Comparison of ENCODE assay signal across 12 cellular contexts in the genomic region with DNA sequence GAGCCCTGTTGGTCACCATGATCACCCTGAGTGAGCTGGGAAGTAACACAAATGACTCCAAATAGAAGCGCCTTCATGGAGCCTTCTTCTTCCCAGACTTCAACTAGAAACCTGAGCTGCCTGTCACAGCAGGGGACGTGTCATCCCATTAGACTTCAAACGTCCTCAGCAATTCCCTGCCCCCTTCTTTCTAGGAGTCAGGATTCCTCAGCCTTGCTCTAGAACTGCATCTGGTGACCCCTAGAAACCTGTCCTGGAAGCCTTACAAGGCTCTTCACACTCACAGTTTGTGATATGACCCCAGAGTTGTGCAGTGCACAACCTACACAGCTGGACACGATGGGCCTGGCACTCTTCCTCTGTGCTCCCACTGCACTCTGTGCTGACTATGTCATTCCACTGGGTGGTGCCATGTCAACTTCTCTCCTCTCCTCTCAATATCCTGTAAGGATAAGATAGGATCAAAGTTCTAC. TPM values are rescaled to one million over a fixed set of nuclear protein-coding genes. Genes with fewer than 3 reads are reported as not detected.
DNase-seq lines count a peak whose midpoint lies in the region; ATAC-seq and TF ChIP-seq lines count a peak whose summit lies in the region.
"Had no signal": no experiment of that assay in that cellular context is flagged by ENCODE, and none has a peak within 500 bp of the region (broad histone marks: within the 10 kb centered on the region; RNA-seq: fewer than 3 reads in every experiment).

No MANE protein-coding gene starts in this region.

- peaks cover 62% of the 10 kb centered on the region for H3K27me3 ChIP-seq in SK-N-SH (ENCODE audit: insufficient read depth)
- H3K27me3 ChIP-seq: ovary had no signal

- no peak overlapping the region for H2AFZ ChIP-seq in SK-N-SH (ENCODE audit: low read depth)

- WGBS in SK-N-SH (ENCODE audit: low lambda C conversion rate) = 2% methylated on average over 4 of the region's 4 CpGs

- no peaks in the 10 kb centered on the region for H3K9me3 ChIP-seq in SK-N-SH
- H3K9me3 ChIP-seq in mucosa of descending colon = no peaks in the 10 kb centered on the region
- H3K9me3 ChIP-seq: ovary, transverse colon had no signal

- no peaks in the 10 kb centered on the region for H3K36me3 Mint-ChIP-seq in type B pancreatic cell
- H3K36me3 Mint-ChIP-seq: T-cell had no signal

- no peak overlapping the region for H3K27ac ChIP-seq in SK-N-SH (ENCODE audit: low read depth in 2 of 2, low read length in 1 of 2)
- H3K27ac ChIP-seq: ovary, transverse colon had no signal

- H3K36me3 ChIP-seq in SK-N-SH (replicated peaks in 1 of 2; ENCODE audit: control insufficient read depth in 1 of 2, insufficient read depth in 2 of 2, low read length in 1 of 2) (no peaks in the 10 kb centered on the region), mucosa of descending colon (ENCODE audit: low read depth) (no peaks in the 10 kb centered on the region)
- H3K36me3 ChIP-seq: ovary, transverse colon had no signal

- CTCF ChIA-PET in SK-N-SH (lab: Yijun Ruan, JAX) = interaction anchor here (1.0 to 3.0 kb wide), 29 partner anchors 8 to 599 kb away, joined by 3 to 22 read pairs (median 5); a partner anchor contains a TSS

- ATAC-seq in SK-N-SH treated with all-trans-retinoic acid at 6 μM for 48 hours (peak; percentile 68), mucosa of descending colon (peak; percentile 40), HG03159 (IDR thresholded peaks at IDR 0.05; ENCODE audit: unreplicated experiment) (no peak)

- H3K4me3 ChIP-seq in SK-N-SH (ENCODE audit: low read depth in 2 of 2, low read length in 1 of 2) (no peak overlapping the region), mucosa of descending colon (no peak overlapping the region)
- H3K4me3 ChIP-seq: ovary, transverse colon had no signal

- no peaks in the 10 kb centered on the region for H3K79me2 ChIP-seq in SK-N-SH (ENCODE audit: insufficient read depth)

- intact Hi-C loops in mucosa of descending colon (cut with DNase I, micrococcal nuclease) = loop anchor here in 1 of 2 donors (10.0 kb wide), 1 partner anchor 57 kb away; a partner anchor contains a TSS

- no peak overlapping the region for H3K27ac Mint-ChIP-seq in type B pancreatic cell

- peaks cover 6% of the 10 kb centered on the region for H3K4me1 Mint-ChIP-seq in type B pancreatic cell (ENCODE audit: unreplicated experiment)

- no peaks in the 10 kb centered on the region for H3K9me3 Mint-ChIP-seq in type B pancreatic cell
- H3K9me3 Mint-ChIP-seq: T-cell had no signal

- H3K4me2 ChIP-seq in SK-N-SH = no peak overlapping the region

- no peaks in the 10 kb centered on the region for H3F3A ChIP-seq in SK-N-SH (replicated peaks; ENCODE audit: insufficient read depth)

- DNase-seq in SK-N-SH = no peak
- peak; percentile 45 for DNase-seq in SK-MEL-5 (ENCODE audit: low read depth, low spot score)
- no peak for DNase-seq in mucosa of descending colon
- no peak for DNase-seq in type B pancreatic cell (ENCODE audit: extremely low spot score, unreplicated experiment)
- DNase-seq: 8988T, GOT3, NCI-H187 had no signal

- TF ChIP-seq RAD21 in SK-N-SH (IDR thresholded peaks at IDR 0.05; ENCODE audit: low read length) = no peak

- H3K9me2 ChIP-seq in SK-N-SH = no peaks in the 10 kb centered on the region

- POLR2A ChIA-PET in SK-N-SH (lab: Yijun Ruan, JAX) = no interaction called here

- in situ Hi-C loops in SK-MEL-5 (cut with HindIII; ENCODE audit: low pct_unique_long_range_greater_than_20kb, low sequenced_read_pairs) = no loop called here

- H3K4me1 ChIP-seq in SK-N-SH (ENCODE audit: control insufficient read depth in 1 of 2, insufficient read depth in 2 of 2, low read depth in 1 of 2, low read length in 1 of 2) = no peaks in the 10 kb centered on the region
- no peaks in the 10 kb centered on the region for H3K4me1 ChIP-seq in mucosa of descending colon (ENCODE audit: low read depth)

- no peak overlapping the region for H3K9ac ChIP-seq in SK-N-SH

- no peak for TF ChIP-seq EP300 in SK-N-SH (IDR thresholded peaks at IDR 0.05; ENCODE audit: borderline replicate concordance in 1 of 2, low read depth in 1 of 2, low read length in 1 of 2)

- peaks cover 39% of the 10 kb centered on the region for H3K27me3 Mint-ChIP-seq in type B pancreatic cell

- H4K20me1 ChIP-seq in SK-N-SH (ENCODE audit: insufficient read depth) = no peaks in the 10 kb centered on the region

- TF ChIP-seq CTCF in SK-N-SH (IDR thresholded peaks at IDR 0.05) = no peak
- TF ChIP-seq CTCF in mucosa of descending colon (IDR thresholded peaks at IDR 0.05) = no peak
- no peak for TF ChIP-seq CTCF in type B pancreatic cell (conservative IDR thresholded peaks at IDR 0.05)

- no peak overlapping the region for H3K4me3 Mint-ChIP-seq in type B pancreatic cell

TF ChIP-seq in SK-N-SH treated with all-trans-retinoic acid at 6 μM for 48 hours, 23 proteins besides CTCF, POLR2A, EP300 and RAD21 (continues in another document):
- TF ChIP-seq ZNF70 (CRISPR knock-in tag; IDR thresholded peaks at IDR 0.05) (no peak), BACH2 (CRISPR knock-in tag; IDR thresholded peaks at IDR 0.05; ENCODE audit: borderline replicate concordance) (no peak), OSR1 (CRISPR knock-in tag; IDR thresholded peaks at IDR 0.05) (no peak), ZFP3 (CRISPR knock-in tag; IDR thresholded peaks at IDR 0.05) (no peak), CSDC2 (CRISPR knock-in tag; IDR thresholded peaks at IDR 0.05) (no peak)

TF ChIP-seq in SK-N-SH, 30 proteins besides CTCF, POLR2A, EP300 and RAD21 (continues in another document):
- TF ChIP-seq GABPA (IDR thresholded peaks at IDR 0.05; ENCODE audit: low read depth) (no peak), SIN3A (IDR thresholded peaks at IDR 0.05; ENCODE audit: borderline replicate concordance, low read depth, low read length) (no peak), TAF1 (IDR thresholded peaks at IDR 0.05; ENCODE audit: borderline replicate concordance, low read depth, low read length) (no peak), RFX5 (IDR thresholded peaks at IDR 0.05; ENCODE audit: low read length) (no peak), CHD2 (IDR thresholded peaks at IDR 0.05; ENCODE audit: low read length, partially characterized antibody) (no peak)
- TF ChIP-seq, protein P1, sequence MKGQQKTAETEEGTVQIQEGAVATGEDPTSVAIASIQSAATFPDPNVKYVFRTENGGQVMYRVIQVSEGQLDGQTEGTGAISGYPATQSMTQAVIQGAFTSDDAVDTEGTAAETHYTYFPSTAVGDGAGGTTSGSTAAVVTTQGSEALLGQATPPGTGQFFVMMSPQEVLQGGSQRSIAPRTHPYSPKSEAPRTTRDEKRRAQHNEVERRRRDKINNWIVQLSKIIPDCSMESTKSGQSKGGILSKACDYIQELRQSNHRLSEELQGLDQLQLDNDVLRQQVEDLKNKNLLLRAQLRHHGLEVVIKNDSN (IDR thresholded peaks at IDR 0.05; ENCODE audit: borderline replicate concordance, low read depth) = no peak
- TF ChIP-seq, protein P2, sequence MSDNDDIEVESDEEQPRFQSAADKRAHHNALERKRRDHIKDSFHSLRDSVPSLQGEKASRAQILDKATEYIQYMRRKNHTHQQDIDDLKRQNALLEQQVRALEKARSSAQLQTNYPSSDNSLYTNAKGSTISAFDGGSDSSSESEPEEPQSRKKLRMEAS (IDR thresholded peaks at IDR 0.05; ENCODE audit: low read depth) = no peak
- TF ChIP-seq, protein P3, sequence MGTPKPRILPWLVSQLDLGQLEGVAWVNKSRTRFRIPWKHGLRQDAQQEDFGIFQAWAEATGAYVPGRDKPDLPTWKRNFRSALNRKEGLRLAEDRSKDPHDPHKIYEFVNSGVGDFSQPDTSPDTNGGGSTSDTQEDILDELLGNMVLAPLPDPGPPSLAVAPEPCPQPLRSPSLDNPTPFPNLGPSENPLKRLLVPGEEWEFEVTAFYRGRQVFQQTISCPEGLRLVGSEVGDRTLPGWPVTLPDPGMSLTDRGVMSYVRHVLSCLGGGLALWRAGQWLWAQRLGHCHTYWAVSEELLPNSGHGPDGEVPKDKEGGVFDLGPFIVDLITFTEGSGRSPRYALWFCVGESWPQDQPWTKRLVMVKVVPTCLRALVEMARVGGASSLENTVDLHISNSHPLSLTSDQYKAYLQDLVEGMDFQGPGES (IDR thresholded peaks at IDR 0.05; ENCODE audit: low read depth, low read length) = no peak

RNA-seq across cellular contexts. Expression of a gene that starts 23.6 kb away (rescaled TPM):
- 0.05 and 0.21 TPM in 2 replicates for polyA plus RNA-seq in SK-N-SH (2012; rRNA removed)
- polyA plus RNA-seq in SK-N-SH (2012; cell fraction: cytosol; rRNA removed) = 0.06 TPM in 1 of 2 replicates, not detected in the other
- 0.10 and 0.28 TPM in 2 replicates for polyA plus RNA-seq in SK-N-SH (2012; cell fraction: nucleus; rRNA removed)
- total RNA-seq in SK-MEL-5 (2014; rRNA removed; shearing (Covaris generic)) = 0.77 and 0.93 TPM in 2 replicates
- polyA plus RNA-seq in SK-MEL-5 (2015; cell fraction: cytosol; rRNA removed) = 1.6 and 2.6 TPM in 2 replicates
- polyA plus RNA-seq in SK-MEL-5 (2015; cell fraction: nucleus; rRNA removed) = 1.7 TPM in 1 of 2 replicates, not detected in the other
- total RNA-seq in mucosa of descending colon (1 to 10 TPM in 2 of 3 donors, under 1 TPM in 1; 0.55 to 8.7 (median 1.3) TPM), type B pancreatic cell (ENCODE audit: low replicate concordance) (8.7 and 50.7 TPM in 2 replicates)

RNA-seq across cellular contexts. Expression of a gene that starts 26.9 kb away (rescaled TPM):
- polyA plus RNA-seq in SK-N-SH (2012; rRNA removed) = not detected in 2 replicates
- polyA plus RNA-seq in SK-N-SH (2012; cell fraction: cytosol; rRNA removed) = not detected in 2 replicates
- polyA plus RNA-seq in SK-N-SH (2012; cell fraction: nucleus; rRNA removed) = not detected in 2 replicates
- not detected in 2 replicates for total RNA-seq in SK-MEL-5 (2014; rRNA removed; shearing (Covaris generic))
- polyA plus RNA-seq in SK-MEL-5 (2015; cell fraction: cytosol; rRNA removed) = 0.48 TPM in 1 of 2 replicates, not detected in the other
- polyA plus RNA-seq in SK-MEL-5 (2015; cell fraction: nucleus; rRNA removed) = 0.43 TPM in 1 of 2 replicates, not detected in the other
- total RNA-seq in mucosa of descending colon (10 to 100 TPM in 2 of 3 donors, 1 to 10 TPM in 1; 5.4 to 26.7 (median 17.1) TPM), type B pancreatic cell (ENCODE audit: low replicate concordance) (not detected in 2 replicates)

RNA-seq across cellular contexts. Expression of a gene that starts 52.7 kb away (rescaled TPM):
- not detected in 2 replicates for polyA plus RNA-seq in SK-N-SH (2012; rRNA removed)
- polyA plus RNA-seq in SK-N-SH (2012; cell fraction: cytosol; rRNA removed) = not detected in 2 replicates
- not detected in 2 replicates for polyA plus RNA-seq in SK-N-SH (2012; cell fraction: nucleus; rRNA removed)
- not detected in 2 replicates for total RNA-seq in SK-MEL-5 (2014; rRNA removed; shearing (Covaris generic))
- polyA plus RNA-seq in SK-MEL-5 (2015; cell fraction: cytosol; rRNA removed) = not detected in 2 replicates
- not detected in 2 replicates for polyA plus RNA-seq in SK-MEL-5 (2015; cell fraction: nucleus; rRNA removed)
- total RNA-seq in mucosa of descending colon (not detected), type B pancreatic cell (ENCODE audit: low replicate concordance) (not detected in 2 replicates)

RNA-seq across cellular contexts. Expression of a gene that starts 57.4 kb away (rescaled TPM):
- polyA plus RNA-seq in SK-N-SH (2012; rRNA removed) = 84.0 and 89.1 TPM in 2 replicates
- 7.9 and 9.7 TPM in 2 replicates for polyA plus RNA-seq in SK-N-SH (2012; cell fraction: cytosol; rRNA removed)
- 983 and 1,066 TPM in 2 replicates for polyA plus RNA-seq in SK-N-SH (2012; cell fraction: nucleus; rRNA removed)
- 7.8 and 8.5 TPM in 2 replicates for total RNA-seq in SK-MEL-5 (2014; rRNA removed; shearing (Covaris generic))
- 28.4 and 32.4 TPM in 2 replicates for polyA plus RNA-seq in SK-MEL-5 (2015; cell fraction: cytosol; rRNA removed)
- 426 and 471 TPM in 2 replicates for polyA plus RNA-seq in SK-MEL-5 (2015; cell fraction: nucleus; rRNA removed)
- total RNA-seq in mucosa of descending colon (100 to 1,000 TPM; 157 to 214 (median 199) TPM), type B pancreatic cell (ENCODE audit: low replicate concordance) (135 and 196 TPM in 2 replicates)
